ENCODE assay signal across 9 cellular contexts in genomic region chr15:72141171-72142084, GRCh38. TPM values are rescaled to one million over a fixed set of nuclear protein-coding genes. Genes with fewer than 3 reads are reported as not detected.
DNase-seq lines count a peak whose midpoint lies in the region; ATAC-seq lines count a peak whose summit lies in the region.
"Had no signal": no experiment of that assay in that cellular context is flagged by ENCODE, and none has a peak within 500 bp of the region (broad histone marks: within the 10 kb centered on the region; RNA-seq: fewer than 3 reads in every experiment).

No MANE protein-coding gene starts in this region.

- H3K4me3 Mint-ChIP-seq in activated T-helper 17 cell treated with anti-CD3 and anti-CD28 coated beads, Interleukin-2, amount 50 U/mL, for 72 hours, result no peak overlapping the region
- H3K4me3 Mint-ChIP-seq: CD8-positive, alpha-beta memory T cell had no signal

- H3K9me3 Mint-ChIP-seq in activated T-helper 17 cell treated with anti-CD3 and anti-CD28 coated beads, Interleukin-2, amount 50 U/mL, for 72 hours, result no peaks in the 10 kb centered on the region
- H3K9me3 Mint-ChIP-seq: CD8-positive, alpha-beta memory T cell had no signal

- no peak overlapping the region for H3K27ac Mint-ChIP-seq in activated T-helper 17 cell treated with anti-CD3 and anti-CD28 coated beads, Interleukin-2, amount 50 U/mL, for 72 hours

- no peaks in the 10 kb centered on the region for H3K36me3 Mint-ChIP-seq in activated T-helper 17 cell treated with anti-CD3 and anti-CD28 coated beads, Interleukin-2, amount 50 U/mL, for 72 hours (ENCODE audit: low read depth)
- H3K36me3 Mint-ChIP-seq: CD8-positive, alpha-beta memory T cell had no signal

- no peaks in the 10 kb centered on the region for H3K4me1 Mint-ChIP-seq in activated T-helper 17 cell treated with anti-CD3 and anti-CD28 coated beads, Interleukin-2, amount 50 U/mL, for 72 hours

- ATAC-seq in GM19351 (IDR thresholded peaks at IDR 0.05; ENCODE audit: unreplicated experiment) (peak; percentile 100), HG03135 (IDR thresholded peaks at IDR 0.05; ENCODE audit: unreplicated experiment) (peak; percentile 99)
- peak; percentile 40 for ATAC-seq in activated T-helper 17 cell treated with anti-CD3 and anti-CD28 coated beads, Interleukin-2, amount 50 U/mL, for 72 hours (replicated peaks)

- peaks cover 6% of the 10 kb centered on the region for H3K27me3 Mint-ChIP-seq in activated T-helper 17 cell treated with anti-CD3 and anti-CD28 coated beads, Interleukin-2, amount 50 U/mL, for 72 hours
- H3K27me3 Mint-ChIP-seq: CD8-positive, alpha-beta memory T cell had no signal

- DNase-seq in A172 (ENCODE audit: low spot score) (peak; percentile 50), islet precursor cell (no peak)
- DNase-seq in effector CD8-positive, alpha-beta T cell (lab: John Stamatoyannopoulos, UW), result no peak
- no peak for DNase-seq in activated naive CD4-positive, alpha-beta T cell treated with anti-CD3 and anti-CD28 coated beads, Interleukin-2, amount 50 U/mL, for 16 hours
- no peak for DNase-seq in activated CD4-positive, alpha-beta T cell treated with anti-CD3 and anti-CD28 coated beads for 48 hours
- DNase-seq: CD8-positive, alpha-beta memory T cell had no signal

RNA-seq across cellular contexts. Expression of gene SENP8, which starts 23.2 kb away (rescaled TPM):
- 1.3 and 1.8 TPM in 2 replicates for total RNA-seq in A172 (2014; rRNA removed; shearing (Covaris generic))
- 1 to 10 TPM in 1 of 2 donors, under 1 TPM in 1; 0.82 to 2.7 TPM for total RNA-seq in activated T-helper 17 cell treated with anti-CD3 and anti-CD28 coated beads, Interleukin-2, amount 50 U/mL, for 72 hours

RNA-seq across cellular contexts. Expression of gene MYO9A, which starts 23.5 kb away (rescaled TPM):
- total RNA-seq in A172 (2014; rRNA removed; shearing (Covaris generic)), result 14.9 and 18.4 TPM in 2 replicates
- total RNA-seq in activated T-helper 17 cell treated with anti-CD3 and anti-CD28 coated beads, Interleukin-2, amount 50 U/mL, for 72 hours, result 10 to 100 TPM; 20.5 to 29.3 TPM

RNA-seq across cellular contexts. Expression of gene GRAMD2A, which starts 56.2 kb away (rescaled TPM):
- total RNA-seq in A172 (2014; rRNA removed; shearing (Covaris generic)), result 3.2 TPM in 1 of 2 replicates, not detected in the other
- total RNA-seq in activated T-helper 17 cell treated with anti-CD3 and anti-CD28 coated beads, Interleukin-2, amount 50 U/mL, for 72 hours, result under 1 TPM in 1 of 2 donors, not detected in 1; 0.50 TPM
- total RNA-seq: CD8-positive, alpha-beta memory T cell had no signal

Comparison
In these comparisons a context has a peak if more than half of its experiments do, and no peak if none do; other contexts are left out.
1. ATAC-seq: peak in every context shown above with its lines; median percentile 100 in GM19351; 99 in HG03135; 40 in activated T-helper 17 cell treated with anti-CD3 and anti-CD28 coated beads, Interleukin-2, amount 50 U/mL, for 72 hours.